In the genomic region with DNA sequence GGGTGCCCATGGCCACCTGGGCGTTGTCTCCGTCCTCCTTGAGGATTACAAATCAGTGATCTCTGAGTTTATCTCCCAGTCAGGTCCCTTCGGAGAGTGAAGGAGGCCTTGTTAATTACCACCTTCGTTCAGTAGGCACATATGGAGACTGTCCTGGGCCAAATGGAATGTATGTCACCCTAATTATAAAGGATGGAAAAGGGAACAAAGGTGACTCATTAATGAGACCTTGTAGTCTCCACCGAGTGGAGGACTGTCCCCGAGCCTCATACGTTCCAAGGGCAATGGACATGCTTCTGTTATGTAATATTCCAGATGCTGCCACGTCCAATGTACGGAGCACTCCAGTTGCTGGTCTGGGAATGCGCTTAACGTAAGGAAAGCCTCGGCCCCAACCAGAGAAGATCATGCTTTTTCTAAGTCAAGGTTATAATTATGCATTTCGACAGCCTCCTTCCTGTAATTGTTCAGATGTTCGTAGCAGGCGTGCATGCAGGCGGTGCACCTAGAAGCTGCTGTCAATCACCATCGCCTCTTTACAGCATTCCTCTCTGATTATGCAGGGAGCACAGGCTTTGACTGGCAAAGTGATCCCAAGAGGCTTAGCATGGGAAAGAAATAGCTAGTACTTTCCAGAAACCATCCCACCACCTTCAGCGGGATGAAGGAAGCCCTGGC, we compare ENCODE assay signal across 1 cellular context.
TF ChIP-seq lines count a peak whose summit lies in the region.

No MANE protein-coding gene starts in this region.

TF ChIP-seq in K562, 482 proteins besides CTCF, POLR2A, EP300 and RAD21:
- no peak for TF ChIP-seq ZNF583 (CRISPR knock-in tag; IDR thresholded peaks at IDR 0.05)
- peak; percentile 37 for TF ChIP-seq PKNOX1 (IDR thresholded peaks at IDR 0.05)
TF ChIP-seq in K562: peak in this region for 1.
